Comparison of ENCODE assay signal across 18 cellular contexts in the genomic region with DNA sequence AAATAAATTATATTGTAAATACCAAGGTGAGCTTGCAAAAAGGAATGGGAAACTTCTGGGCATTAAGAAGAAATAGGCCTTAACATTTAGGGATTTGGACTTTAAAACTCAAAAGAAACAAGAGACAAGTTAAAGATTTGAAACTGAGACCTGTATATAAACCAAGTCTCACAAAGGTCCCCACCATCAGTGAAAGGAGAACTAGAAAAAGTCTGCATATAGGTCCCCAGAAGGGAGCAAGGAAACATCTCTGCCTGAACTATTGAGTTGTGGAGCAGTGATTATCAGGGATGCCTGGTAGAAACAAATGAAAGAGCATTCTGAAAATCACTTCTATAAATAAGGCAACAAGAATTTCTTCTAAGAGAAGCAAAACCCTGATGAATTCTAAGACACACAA. TPM values are rescaled to one million over a fixed set of nuclear protein-coding genes. Genes with fewer than 3 reads are reported as not detected.
DNase-seq lines count a peak whose midpoint lies in the region; ATAC-seq lines count a peak whose summit lies in the region.
"Had no signal": no experiment of that assay in that cellular context is flagged by ENCODE, and none has a peak within 500 bp of the region (broad histone marks: within the 10 kb centered on the region; RNA-seq: fewer than 3 reads in every experiment).

No MANE protein-coding gene starts in this region.

- H2BK5ac ChIP-seq in neuronal stem cell (ENCODE audit: low read length), result no peak overlapping the region

- no peak overlapping the region for H3K4me3 ChIP-seq in neuronal stem cell (ENCODE audit: low read length in 2 of 2)
- H3K4me3 ChIP-seq: coronary artery, esophagus muscularis mucosa, hepatocyte, MG63 had no signal

- H2BK12ac ChIP-seq in neuronal stem cell (ENCODE audit: low read length), result no peak overlapping the region

- H3K14ac ChIP-seq in neuronal stem cell (ENCODE audit: low read length), result no peak overlapping the region

- no peaks in the 10 kb centered on the region for H3K27me3 ChIP-seq in neuronal stem cell (ENCODE audit: control insufficient read depth in 3 of 3, insufficient read depth in 3 of 3, low read depth in 1 of 3, low read length in 3 of 3)
- H3K27me3 ChIP-seq: esophagus muscularis mucosa, hepatocyte, MG63 had no signal

- no peak overlapping the region for H4K8ac ChIP-seq in neuronal stem cell (ENCODE audit: low read depth, low read length)

- H2BK120ac ChIP-seq in neuronal stem cell (ENCODE audit: low read depth, low read length), result no peak overlapping the region

- H3K23ac ChIP-seq in neuronal stem cell (ENCODE audit: low read depth, low read length, poor library complexity), result no peak overlapping the region

- H3K4ac ChIP-seq in neuronal stem cell (ENCODE audit: low read length), result no peak overlapping the region

- H3K4me2 ChIP-seq in neuronal stem cell (ENCODE audit: insufficient read depth, low read length, poor library complexity, severe bottlenecking), result no peak overlapping the region
- H3K4me2 ChIP-seq: hepatocyte had no signal

- H3K27ac ChIP-seq in neuronal stem cell (replicated peaks; ENCODE audit: low read length), result no peak overlapping the region
- H3K27ac ChIP-seq: coronary artery, esophagus muscularis mucosa, hepatocyte had no signal

- no peak overlapping the region for H2AK5ac ChIP-seq in neuronal stem cell (ENCODE audit: low read depth, low read length)

- DNase-seq in middle frontal gyrus (ENCODE audit: extremely low spot score, low spot score), result no peak
- DNase-seq in left ventricle myocardium superior, result no peak
- DNase-seq in neuronal stem cell (ENCODE audit: low spot score), result no peak
- no peak for DNase-seq in stimulated activated naive CD8-positive, alpha-beta T cell treated with anti-CD3 and anti-CD28 coated beads, Interleukin-15, Interleukin-2, amounts not matched to agents 100 U/mL and 50 U/mL, for 24 hours
- DNase-seq: activated CD4-positive, alpha-beta memory T cell treated with anti-CD3 and anti-CD28 coated beads, Interleukin-2, amount 10 ng/mL, durations not matched to agents 7 days and 5 days; activated effector memory CD4-positive, alpha-beta T cell treated with Interleukin-2 at 50 U/mL for 16 hours; MG63; natural killer cell; NCI-H2171 treated with DMSO at 0.1 percent for 48 hours; stimulated activated CD4-positive, alpha-beta T cell treated with anti-CD3 and anti-CD28 coated beads, Interleukin-4, amount 100 ng/mL, for 1 hour had no signal

- intact Hi-C loops in left ventricle myocardium superior (cut with micrococcal nuclease), result no loop called here

- no peaks in the 10 kb centered on the region for H3K79me1 ChIP-seq in neuronal stem cell (ENCODE audit: low read depth, low read length)

- no peaks in the 10 kb centered on the region for H3K4me1 ChIP-seq in neuronal stem cell (ENCODE audit: control insufficient read depth in 2 of 2, insufficient read depth in 1 of 2, low read depth in 1 of 2, low read length in 2 of 2)
- H3K4me1 ChIP-seq: esophagus muscularis mucosa had no signal

- H4K91ac ChIP-seq in neuronal stem cell (ENCODE audit: low read depth, low read length, poor library complexity), result no peak overlapping the region

- peak; percentile 31 for ATAC-seq in GM18873 (IDR thresholded peaks at IDR 0.05; ENCODE audit: low FRiP score, unreplicated experiment)
- peak; percentile 73 for ATAC-seq in GM21528 (IDR thresholded peaks at IDR 0.05; ENCODE audit: low FRiP score, unreplicated experiment)
- ATAC-seq in HG03025 (IDR thresholded peaks at IDR 0.05; ENCODE audit: low FRiP score, unreplicated experiment), result peak; percentile 81
- peak; percentile 64 for ATAC-seq in HG03571 (IDR thresholded peaks at IDR 0.05; ENCODE audit: unreplicated experiment)
- ATAC-seq in left ventricle myocardium superior, result no peak
- no peak for ATAC-seq in stimulated activated naive CD8-positive, alpha-beta T cell treated with anti-CD3 and anti-CD28 coated beads, Interleukin-15, Interleukin-2, amounts not matched to agents 100 U/mL and 50 U/mL, for 24 hours
- ATAC-seq: left lobe of liver, natural killer cell had no signal

- H3K9ac ChIP-seq in neuronal stem cell (ENCODE audit: low read depth, low read length, poor library complexity), result no peak overlapping the region

- peaks cover 0 to 8% of the 10 kb centered on the region in 2 donors for H3K9me3 ChIP-seq in neuronal stem cell (replicated peaks in 1 of 2; ENCODE audit: control insufficient read depth in 2 of 2, insufficient read depth in 1 of 2, low read depth in 1 of 2, low read length in 2 of 2)
- H3K9me3 ChIP-seq: esophagus muscularis mucosa had no signal

- no peak overlapping the region for H3K18ac ChIP-seq in neuronal stem cell (ENCODE audit: low read length)

- H2AFZ ChIP-seq in neuronal stem cell (ENCODE audit: low read length), result no peak overlapping the region
- H2AFZ ChIP-seq: hepatocyte had no signal

- no peak overlapping the region for H2BK15ac ChIP-seq in neuronal stem cell (ENCODE audit: low read length)

- H3K36me3 ChIP-seq in neuronal stem cell (replicated peaks in 1 of 2; ENCODE audit: control insufficient read depth in 2 of 2, insufficient read depth in 2 of 2, low read length in 2 of 2), result no peaks in the 10 kb centered on the region
- H3K36me3 ChIP-seq: esophagus muscularis mucosa, MG63 had no signal

RNA-seq across cellular contexts. Expression of a gene that starts 30.5 kb away (rescaled TPM):
- total RNA-seq in left ventricle myocardium superior, result 143 TPM
- polyA plus RNA-seq in neuronal stem cell (2013, experiment 1 of 2), result 20.9 TPM
- 22.3 TPM for polyA plus RNA-seq in neuronal stem cell (2013, experiment 2 of 2)

Comparison
In these comparisons a context has a peak if more than half of its experiments do, and no peak if none do; other contexts are left out.
1. ATAC-seq: peak in GM18873 (single experiment), GM21528 (single experiment), HG03025 (single experiment) and HG03571 (single experiment); none in left ventricle myocardium superior (single experiment) and stimulated activated naive CD8-positive, alpha-beta T cell treated with anti-CD3 and anti-CD28 coated beads, Interleukin-15, Interleukin-2, amounts not matched to agents 100 U/mL and 50 U/mL, for 24 hours (single experiment).